In the genomic region with DNA sequence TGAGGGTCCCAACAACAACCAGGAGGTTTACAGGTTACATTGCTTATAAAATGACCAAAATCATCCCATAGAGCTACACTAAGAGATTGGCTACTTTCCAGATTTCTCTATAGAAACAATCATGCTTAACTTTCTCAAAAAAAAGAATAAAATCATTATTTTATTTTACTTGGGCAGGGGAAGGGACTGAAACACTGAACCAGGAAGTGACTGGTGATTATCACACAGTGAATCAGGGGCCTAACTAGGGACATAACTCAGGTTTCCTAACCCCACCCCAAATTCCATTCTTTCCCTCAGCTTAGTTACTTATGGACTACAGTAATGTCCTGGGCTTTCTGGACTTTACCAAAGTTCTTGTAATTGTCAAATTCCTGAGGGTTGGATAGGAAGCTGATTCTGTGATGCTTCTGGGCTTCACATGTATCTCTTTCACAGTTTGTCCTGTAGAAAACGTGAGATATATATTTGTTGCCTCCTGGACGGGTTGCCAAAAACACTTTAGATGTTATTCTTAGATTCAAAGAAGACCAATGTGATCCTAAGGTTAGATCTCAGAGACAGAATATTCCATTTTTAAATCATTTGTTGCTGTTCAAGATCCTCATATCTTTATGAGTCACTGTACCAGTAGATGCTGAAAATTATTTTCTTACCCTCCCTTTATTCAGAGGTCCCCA, we compare ENCODE assay signal across 8 cellular contexts. TPM values are rescaled to one million over a fixed set of nuclear protein-coding genes. Genes with fewer than 3 reads are reported as not detected.
DNase-seq lines count a peak whose midpoint lies in the region; ATAC-seq and TF ChIP-seq lines count a peak whose summit lies in the region.
"Not testable (repeated sequence)": the region's sequence is repeated elsewhere in the genome, so short reads cannot be mapped to it uniquely, and the experiment has no call there.

No MANE protein-coding gene starts in this region.

- H3K36me3 ChIP-seq in BLaER1 treated with 17β-estradiol and CSF1 and Interleukin-3, amounts not matched to agents 10 nM and 100 nM; PC-3 (ENCODE audit: low read depth, low read length); cardiac muscle cell: not testable (repeated sequence)

- H3K27ac Mint-ChIP-seq in HFFc6: peak overlapping the region; percentile 90
- H3K27ac Mint-ChIP-seq in activated CD8-positive, alpha-beta T cell treated with anti-CD3 and anti-CD28 coated beads for 36 hours: peak overlapping the region; percentile 37
- H3K27ac Mint-ChIP-seq in naive B cell: not testable (repeated sequence)

- H3K27me3 Mint-ChIP-seq in HFFc6 (ENCODE audit: insufficient read depth); activated CD8-positive, alpha-beta T cell treated with anti-CD3 and anti-CD28 coated beads for 36 hours; naive B cell: not testable (repeated sequence)

- POLR2A ChIA-PET in PC-3 (lab: Charles Lee; ENCODE audit: unreplicated experiment); activated CD8-positive, alpha-beta T cell treated with anti-CD3 and anti-CD28 coated beads for 36 hours (lab: Charles Lee): not testable (repeated sequence)

- H3K9ac ChIP-seq in BLaER1 treated with 17β-estradiol and CSF1 and Interleukin-3, amounts not matched to agents 10 nM and 100 nM: not testable (repeated sequence)
- H3K9ac ChIP-seq in PC-3 (ENCODE audit: low read length): peak overlapping the region; percentile 82

- not testable (repeated sequence) for H3K9me2 ChIP-seq in PC-3 (replicated peaks; ENCODE audit: low read length)

- CTCF ChIA-PET in PC-3 (lab: Charles Lee); activated CD8-positive, alpha-beta T cell treated with anti-CD3 and anti-CD28 coated beads for 36 hours (lab: Charles Lee): not testable (repeated sequence)

- intact Hi-C loops in PC-3 (cut with micrococcal nuclease); activated CD8-positive, alpha-beta T cell treated with anti-CD3 and anti-CD28 coated beads for 36 hours (cut with micrococcal nuclease): not testable (repeated sequence)

- BruUV-seq in PC-3 (replicated peaks; lab: Mats Ljungman, UMichigan): TSS peak; percentile 92

- H3K4me3 Mint-ChIP-seq in HFFc6: peak overlapping the region; percentile 54; the same call in 1 of the 2 replicates
- H3K4me3 Mint-ChIP-seq in activated CD8-positive, alpha-beta T cell treated with anti-CD3 and anti-CD28 coated beads for 36 hours; naive B cell: not testable (repeated sequence)

- not testable (repeated sequence) for TF ChIP-seq CTCF in HFFc6 (IDR thresholded peaks at IDR 0.05); PC-3 (conservative IDR thresholded peaks at IDR 0.05; ENCODE audit: low read depth, low read length); activated CD8-positive, alpha-beta T cell treated with anti-CD3 and anti-CD28 coated beads for 36 hours (IDR thresholded peaks at IDR 0.05); cardiac fibroblast (IDR thresholded peaks at IDR 0.05; ENCODE audit: low read depth, low read length); cardiac muscle cell (IDR thresholded peaks at IDR 0.05; ENCODE audit: low read depth, low read length)

- H3K9me3 ChIP-seq in BLaER1 treated with 17β-estradiol and CSF1 and Interleukin-3, amounts not matched to agents 10 nM and 100 nM (replicated peaks in 1 of 11); PC-3 (ENCODE audit: low read length); cardiac muscle cell (ENCODE audit: low read depth): not testable (repeated sequence)

- peak overlapping the region in 7 of 11 experiments; percentile 32 to 53 (median 40); a peak in 11 of 22 replicates for H3K27ac ChIP-seq in BLaER1 treated with 17β-estradiol and CSF1 and Interleukin-3, amounts not matched to agents 10 nM and 100 nM
- H3K27ac ChIP-seq in PC-3 (ENCODE audit: low read length) (peak overlapping the region; percentile 95), cardiac muscle cell (peak overlapping the region; percentile 86)

- peaks cover 11 to 28% (median 22%) of the 10 kb centered on the region in 10 experiments for H3K4me1 ChIP-seq in BLaER1 treated with 17β-estradiol and CSF1 and Interleukin-3, amounts not matched to agents 10 nM and 100 nM
- H3K4me1 ChIP-seq in PC-3 (ENCODE audit: insufficient read depth, low read length): peaks cover 38% of the 10 kb centered on the region
- H3K4me1 ChIP-seq in cardiac muscle cell (ENCODE audit: low read depth): not testable (repeated sequence)

- peaks cover 31% of the 10 kb centered on the region for H3K4me1 Mint-ChIP-seq in HFFc6 (ENCODE audit: low read depth)
- H3K4me1 Mint-ChIP-seq in activated CD8-positive, alpha-beta T cell treated with anti-CD3 and anti-CD28 coated beads for 36 hours (ENCODE audit: low read depth): peaks cover 14% of the 10 kb centered on the region
- not testable (repeated sequence) for H3K4me1 Mint-ChIP-seq in naive B cell

- not testable (repeated sequence) for H3K4me3 ChIP-seq in BLaER1 treated with 17β-estradiol and CSF1 and Interleukin-3, amounts not matched to agents 10 nM and 100 nM; cardiac fibroblast (replicated peaks in 1 of 2; ENCODE audit: low read depth in 2 of 2, low read length in 2 of 2); cardiac muscle cell
- H3K4me3 ChIP-seq in PC-3 (ENCODE audit: low read length): peak overlapping the region; percentile 53; the same call in 1 of the 2 replicates

- H4K20me1 ChIP-seq in BLaER1 treated with 17β-estradiol and CSF1 and Interleukin-3, amounts not matched to agents 10 nM and 100 nM; PC-3 (ENCODE audit: low read length): not testable (repeated sequence)

- not testable (repeated sequence) for H3K36me3 Mint-ChIP-seq in HFFc6 (ENCODE audit: low read depth); activated CD8-positive, alpha-beta T cell treated with anti-CD3 and anti-CD28 coated beads for 36 hours (ENCODE audit: low read depth); naive B cell

- H3K4me2 ChIP-seq in BLaER1 treated with 17β-estradiol and CSF1 and Interleukin-3, amounts not matched to agents 10 nM and 100 nM: peak overlapping the region in 9 of 11 experiments; percentile 2 to 72 (median 32); a peak in 11 of 22 replicates
- H3K4me2 ChIP-seq in PC-3 (ENCODE audit: low read length): peak overlapping the region; percentile 64

- H3K27me3 ChIP-seq in BLaER1 treated with 17β-estradiol and CSF1 and Interleukin-3, amounts not matched to agents 10 nM and 100 nM; PC-3 (ENCODE audit: low read length); cardiac muscle cell: not testable (repeated sequence)

- DNase-seq in HFFc6 (peak; percentile 68), PC-3 (peak; percentile 83), cardiac fibroblast (ENCODE audit: low read depth in 2 of 2) (peak; percentile 23 to 66), cardiac muscle cell (ENCODE audit: low read depth in 1 of 2, low spot score in 1 of 2) (peak in 1 of 2 donors; percentile 30)
- not testable (repeated sequence) for DNase-seq in activated CD8-positive, alpha-beta T cell treated with anti-CD3 and anti-CD28 coated beads for 36 hours; naive B cell; stimulated activated naive CD8-positive, alpha-beta T cell treated with anti-CD3 and anti-CD28 coated beads, Interleukin-15, Interleukin-2, amounts not matched to agents 100 U/mL and 50 U/mL, for 24 hours

- ATAC-seq in PC-3 (peak; percentile 81), naive B cell (ENCODE audit: low read depth in 2 of 2) (peak; percentile 37 to 42)
- ATAC-seq in activated CD8-positive, alpha-beta T cell treated with anti-CD3 and anti-CD28 coated beads for 36 hours: peak; percentile 49
- ATAC-seq in stimulated activated naive CD8-positive, alpha-beta T cell treated with anti-CD3 and anti-CD28 coated beads, Interleukin-15, Interleukin-2, amounts not matched to agents 100 U/mL and 50 U/mL, for 24 hours: peak; percentile 7

- not testable (repeated sequence) for H3F3A ChIP-seq in PC-3 (ENCODE audit: low read length, unreplicated experiment)

- H3K9me3 Mint-ChIP-seq in HFFc6; activated CD8-positive, alpha-beta T cell treated with anti-CD3 and anti-CD28 coated beads for 36 hours; naive B cell: not testable (repeated sequence)

- not testable (repeated sequence) for H3K79me2 ChIP-seq in PC-3 (ENCODE audit: low read length)

- not testable (repeated sequence) for H2AFZ ChIP-seq in PC-3 (ENCODE audit: low read length)

RNA-seq across cellular contexts. Expression of a gene that starts 28.0 kb away (rescaled TPM):
- total RNA-seq in HFFc6 (2021; fragmentation: NEBNext Ultra II Directional; extraction: Animal tissue kit (Norgen Biotek cat#: 25700)): 100 to 1,000 TPM in 2 of 6 experiments, 10 to 100 TPM in 4; 88.8 to 101 (median 89.9) TPM
- total RNA-seq in PC-3 (2014; rRNA removed) (112 and 124 TPM in 2 replicates), cardiac muscle cell (55.8 and 75.0 TPM in 2 replicates)
- total RNA-seq in activated CD8-positive, alpha-beta T cell treated with anti-CD3 and anti-CD28 coated beads for 36 hours: 100 to 1,000 TPM in 1 of 2 experiments, 10 to 100 TPM in 1; 99.0 to 108 TPM
- polyA plus RNA-seq in cardiac muscle cell (123 and 153 TPM in 2 replicates), naive B cell (ENCODE audit: low read depth in 6 of 6) (10 to 100 TPM; 45.8 to 70.4 (median 50.6) TPM)

Comparison
In these comparisons a context has a peak if more than half of its experiments do, and no peak if none do; other contexts are left out.
1. H3K27ac ChIP-seq: peak in every context shown above with its lines; median percentile 95 in PC-3; 86 in cardiac muscle cell; 40 in BLaER1 treated with 17β-estradiol and CSF1 and Interleukin-3, amounts not matched to agents 10 nM and 100 nM.
2. ATAC-seq: peak in every context shown above with its lines; median percentile 81 in PC-3; 49 in activated CD8-positive, alpha-beta T cell treated with anti-CD3 and anti-CD28 coated beads for 36 hours; 40 in naive B cell; 7 in stimulated activated naive CD8-positive, alpha-beta T cell treated with anti-CD3 and anti-CD28 coated beads, Interleukin-15, Interleukin-2, amounts not matched to agents 100 U/mL and 50 U/mL, for 24 hours.